In genomic region chrX:110156167-110156754, GRCh38 we compare ENCODE assay signal across 9 cellular contexts.
DNase-seq lines count a peak whose midpoint lies in the region; ATAC-seq and TF ChIP-seq lines count a peak whose summit lies in the region.
"Had no signal": no experiment of that assay in that cellular context is flagged by ENCODE, and none has a peak within 500 bp of the region (broad histone marks: within the 10 kb centered on the region; RNA-seq: fewer than 3 reads in every experiment).

No MANE protein-coding gene starts in this region.

- H3K27ac ChIP-seq in VCaP: no peak overlapping the region

- ATAC-seq in left colon: peak; percentile 48
- no peak for ATAC-seq in HG03442 (IDR thresholded peaks at IDR 0.05; ENCODE audit: unreplicated experiment)

- TF ChIP-seq CTCF in GM12875 (IDR thresholded peaks at IDR 0.05; ENCODE audit: borderline replicate concordance, insufficient read depth, low read depth, low read length): 0 out of 2 replicates have a peak, but pooled peaks have one; percentile 11
- TF ChIP-seq CTCF in VCaP (conservative IDR thresholded peaks at IDR 0.05): peak; percentile 47

- H3K4me1 Mint-ChIP-seq in T-helper 2 cell treated with Interferon-gamma antibody and Interleukin-4, amounts not matched to agents 5 μg/mL and 100 μg/mL, for 36 hours (ENCODE audit: low read depth): peaks cover 19% of the 10 kb centered on the region

- H3K27ac Mint-ChIP-seq in T-helper 2 cell treated with Interferon-gamma antibody and Interleukin-4, amounts not matched to agents 5 μg/mL and 100 μg/mL, for 36 hours: no peak overlapping the region

- H3K27me3 Mint-ChIP-seq in T-helper 2 cell treated with Interferon-gamma antibody and Interleukin-4, amounts not matched to agents 5 μg/mL and 100 μg/mL, for 36 hours (ENCODE audit: low read depth): no peaks in the 10 kb centered on the region

- H3K9me3 Mint-ChIP-seq in T-helper 2 cell treated with Interferon-gamma antibody and Interleukin-4, amounts not matched to agents 5 μg/mL and 100 μg/mL, for 36 hours: no peaks in the 10 kb centered on the region

- no peaks in the 10 kb centered on the region for H3K36me3 Mint-ChIP-seq in T-helper 2 cell treated with Interferon-gamma antibody and Interleukin-4, amounts not matched to agents 5 μg/mL and 100 μg/mL, for 36 hours (ENCODE audit: low read depth)

- intact Hi-C loops in left colon (cut with DNase I, micrococcal nuclease): no loop called here

- no peak overlapping the region for H3K4me3 ChIP-seq in GM12875 (ENCODE audit: low read depth, low read length)

- DNase-seq in AG08395 (ENCODE audit: low spot score) (peak; percentile 15), left colon (no peak), germinal center (ENCODE audit: low spot score) (no peak)
- no peak for DNase-seq in T-helper 2 cell treated with Interferon-gamma antibody and Interleukin-4, amounts not matched to agents 5 μg/mL and 100 μg/mL, for 36 hours (ENCODE audit: low spot score)
- no peak for DNase-seq in activated naive CD4-positive, alpha-beta T cell (lab: John Stamatoyannopoulos, UW)
- DNase-seq: posterior cingulate gyrus had no signal

- H3K4me3 Mint-ChIP-seq in T-helper 2 cell treated with Interferon-gamma antibody and Interleukin-4, amounts not matched to agents 5 μg/mL and 100 μg/mL, for 36 hours: no peak overlapping the region
